ENCODE assay signal across 8 cellular contexts in the genomic region with DNA sequence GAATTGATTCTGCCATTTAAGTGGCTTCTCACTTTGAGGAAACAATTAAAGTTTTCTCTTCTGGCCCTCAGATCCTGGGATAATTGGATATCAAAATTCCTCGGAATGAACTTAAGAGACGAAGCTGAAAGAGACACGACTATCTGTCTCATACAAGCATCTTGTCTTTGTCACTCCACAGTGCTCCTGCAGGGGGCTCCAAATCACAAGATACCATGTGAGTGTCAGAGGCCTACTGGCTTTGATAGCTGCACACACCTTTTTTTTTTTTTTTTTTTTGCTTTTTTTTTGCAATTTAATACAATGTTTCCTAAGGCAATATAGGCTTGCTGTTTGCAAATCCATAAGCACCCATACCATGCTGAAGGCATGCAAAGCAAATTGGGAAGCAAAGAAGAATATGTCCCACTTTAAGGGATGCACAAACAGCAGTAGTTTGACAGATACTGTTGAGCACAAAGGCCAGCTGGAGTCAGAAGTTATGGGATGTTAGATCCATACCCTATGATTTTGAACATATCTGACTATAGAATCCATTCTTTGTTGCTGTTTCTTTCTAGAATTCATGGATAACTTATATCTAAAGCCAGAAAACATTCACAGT.
DNase-seq lines count a peak whose midpoint lies in the region; ATAC-seq and TF ChIP-seq lines count a peak whose summit lies in the region.

No MANE protein-coding gene starts in this region.

- no peak overlapping the region for H3K4me3 Mint-ChIP-seq in activated naive CD4-positive, alpha-beta T cell treated with anti-CD3 and anti-CD28 coated beads for 36 hours

- intact Hi-C loops in activated naive CD4-positive, alpha-beta T cell treated with anti-CD3 and anti-CD28 coated beads for 36 hours (cut with micrococcal nuclease): loop anchor here (1.0 to 5.0 kb wide), 2 partner anchors 19 to 1189 kb away; no protein-coding TSS in a partner anchor
- intact Hi-C loops in right lobe of liver (cut with DNase I): no loop called here

- H3K27me3 ChIP-seq in right lobe of liver (no peaks in the 10 kb centered on the region), gastroesophageal sphincter (peaks cover 5% of the 10 kb centered on the region)

- H3K9me3 ChIP-seq in right lobe of liver (no peaks in the 10 kb centered on the region), gastroesophageal sphincter (no peaks in the 10 kb centered on the region)

- H3K36me3 Mint-ChIP-seq in activated naive CD4-positive, alpha-beta T cell treated with anti-CD3 and anti-CD28 coated beads for 36 hours (ENCODE audit: low read depth): no peaks in the 10 kb centered on the region

- H3K4me1 Mint-ChIP-seq in activated naive CD4-positive, alpha-beta T cell treated with anti-CD3 and anti-CD28 coated beads for 36 hours (ENCODE audit: low read depth): no peaks in the 10 kb centered on the region

- TF ChIP-seq CTCF in right lobe of liver (IDR thresholded peaks at IDR 0.05) (peak in 2 of 4 donors; percentile 19 to 42), gastroesophageal sphincter (IDR thresholded peaks at IDR 0.05) (no peak)

- CTCF ChIA-PET in activated naive CD4-positive, alpha-beta T cell treated with anti-CD3 and anti-CD28 coated beads for 36 hours (lab: Charles Lee): interaction anchor here (0.6 to 1.2 kb wide), 6 partner anchors 12 to 1224 kb away, joined by 3 to 5 read pairs (median 3); no protein-coding TSS in a partner anchor

- peaks cover 3% of the 10 kb centered on the region for H3K9me3 Mint-ChIP-seq in activated naive CD4-positive, alpha-beta T cell treated with anti-CD3 and anti-CD28 coated beads for 36 hours

- TF ChIP-seq EP300 in gastroesophageal sphincter (IDR thresholded peaks at IDR 0.05): no peak

- H3K4me3 ChIP-seq in right lobe of liver: no peak overlapping the region
- no peak overlapping the region for H3K4me3 ChIP-seq in gastroesophageal sphincter

- 45% methylated on average over 3 of the region's 3 CpGs for WGBS in right lobe of liver (ENCODE audit: insufficient coverage, low coverage, low lambda C conversion rate, missing lambda C conversion rate)
- 50 to 57% methylated on average over 3 of the region's 3 CpGs for WGBS in gastroesophageal sphincter (ENCODE audit: low coverage in 1 of 2), 2 donors

- ATAC-seq in GM18505 (IDR thresholded peaks at IDR 0.05; ENCODE audit: unreplicated experiment): peak; percentile 95
- ATAC-seq in HG02798 (IDR thresholded peaks at IDR 0.05; ENCODE audit: poor library complexity, unreplicated experiment): peak; percentile 97
- peak in 3 of 4 donors; percentile 36 to 56 (median 47) for ATAC-seq in right lobe of liver
- no peak for ATAC-seq in GM18873 (IDR thresholded peaks at IDR 0.05; ENCODE audit: low FRiP score, unreplicated experiment)
- no peak for ATAC-seq in gastroesophageal sphincter

- H3K4me1 ChIP-seq in right lobe of liver (no peaks in the 10 kb centered on the region), gastroesophageal sphincter (no peaks in the 10 kb centered on the region)

- no peak overlapping the region for H3K27ac Mint-ChIP-seq in activated naive CD4-positive, alpha-beta T cell treated with anti-CD3 and anti-CD28 coated beads for 36 hours

- DNase-seq in AML-193 (lab: John Stamatoyannopoulos, UW) (peak; percentile 5 to 23), NCI-H1417 treated with DMSO at 0.1 percent for 48 hours (lab: John Stamatoyannopoulos, UW) (peak; percentile 18), right lobe of liver (no peak)
- peak; percentile 71 for DNase-seq in activated naive CD4-positive, alpha-beta T cell treated with anti-CD3 and anti-CD28 coated beads for 36 hours

- no peak for TF ChIP-seq POLR2A in GM18505 (IDR thresholded peaks at IDR 0.05; ENCODE audit: borderline replicate concordance, extremely low read depth, insufficient read depth, insufficient read length)
- no peak for TF ChIP-seq POLR2A in right lobe of liver (IDR thresholded peaks at IDR 0.05)
- no peak for TF ChIP-seq POLR2A in gastroesophageal sphincter (IDR thresholded peaks at IDR 0.05)

- H3K36me3 ChIP-seq in right lobe of liver (no peaks in the 10 kb centered on the region), gastroesophageal sphincter (no peaks in the 10 kb centered on the region)

- peaks cover 2% of the 10 kb centered on the region for H3K27me3 Mint-ChIP-seq in activated naive CD4-positive, alpha-beta T cell treated with anti-CD3 and anti-CD28 coated beads for 36 hours (ENCODE audit: low read depth)

- no peak overlapping the region for H3K27ac ChIP-seq in right lobe of liver
- H3K27ac ChIP-seq in gastroesophageal sphincter: no peak overlapping the region

Comparison
In these comparisons a context has a peak if more than half of its experiments do, and no peak if none do; other contexts are left out.
1. DNase-seq: peak in AML-193 (2 of 2), NCI-H1417 treated with DMSO at 0.1 percent for 48 hours (single experiment) and activated naive CD4-positive, alpha-beta T cell treated with anti-CD3 and anti-CD28 coated beads for 36 hours (single experiment); none in right lobe of liver (0 of 3).
2. ATAC-seq: peak in GM18505 (single experiment), HG02798 (single experiment) and right lobe of liver (3 of 4); none in GM18873 (single experiment) and gastroesophageal sphincter (single experiment).